8 cellular contexts compared by ENCODE assay signal in the genomic region with DNA sequence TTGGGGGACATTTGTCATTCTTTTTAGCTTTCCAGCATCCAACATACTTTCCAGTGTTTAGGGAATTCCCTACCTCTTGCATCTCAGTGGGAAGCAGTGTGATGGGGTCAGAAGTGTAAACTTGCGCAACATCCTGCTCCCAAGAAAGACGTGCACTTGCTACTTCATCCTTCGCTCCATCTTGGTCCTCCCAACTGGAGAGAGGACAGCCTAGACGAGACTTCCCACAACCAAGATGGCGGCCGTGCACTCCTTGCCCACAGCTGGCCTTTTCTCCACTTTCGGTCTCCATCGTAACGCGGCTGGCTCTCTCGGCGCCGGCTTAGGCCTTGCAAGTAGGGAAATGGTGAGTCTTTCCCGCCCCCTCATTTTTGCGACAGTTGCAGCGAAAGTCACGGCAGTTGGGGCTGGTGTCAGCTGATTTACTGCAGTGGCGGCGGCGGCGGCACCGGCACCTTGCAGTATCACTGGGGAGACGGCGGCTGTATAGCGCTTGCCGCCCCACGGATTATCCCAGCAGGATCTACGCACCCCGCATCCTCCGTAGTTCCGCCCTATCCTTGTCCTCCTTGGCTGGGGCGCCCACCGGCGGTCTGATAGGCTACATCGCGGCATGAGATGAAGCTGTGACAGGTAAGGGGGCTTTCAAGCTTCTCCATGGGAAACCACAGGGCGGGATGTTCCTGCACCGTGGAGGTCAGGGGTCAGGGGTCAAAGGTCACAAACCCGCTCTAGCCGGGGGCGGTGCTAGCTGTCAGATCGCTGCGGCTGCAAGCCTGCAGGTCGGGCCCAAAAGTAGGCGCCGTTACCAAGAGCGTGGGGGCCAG. TPM values are rescaled to one million over a fixed set of nuclear protein-coding genes. Genes with fewer than 3 reads are reported as not detected.
DNase-seq lines count a peak whose midpoint lies in the region; ATAC-seq and TF ChIP-seq lines count a peak whose summit lies in the region.

A gene (plus strand): TSS at position 416 of the 827 bp plus-strand sequence. CDS start 21,157 bp downstream, outside the sequence.

- H3K4me3 ChIP-seq in AG04450 (ENCODE audit: low read depth, low read length), result peak within 1 kb of the TSS; percentile 94
- peak within 1 kb of the TSS; percentile 76 for H3K4me3 ChIP-seq in smooth muscle cell

- H3K27ac ChIP-seq in AG04450 (ENCODE audit: low read depth, low read length), result no peak within 1 kb of the TSS
- H3K27ac ChIP-seq in caudate nucleus (ENCODE audit: low read depth, low read length), result peak within 1 kb of the TSS; percentile 89
- H3K27ac ChIP-seq in smooth muscle cell (ENCODE audit: low read depth), result peak within 1 kb of the TSS; percentile 43

- no peaks in the 10 kb centered on the region; the same call in 1 of the 2 replicates for H3K27me3 Mint-ChIP-seq in WTC11 (ENCODE audit: low read depth)

- POLR2A ChIA-PET in AG04450 (lab: Yijun Ruan, JAX) (interaction anchor here (1.2 kb wide), 1 partner anchor 17 kb away, joined by 5 read pairs; no protein-coding TSS in a partner anchor), WTC11 (lab: Charles Lee) (interaction anchor here (1.2 to 1.7 kb wide), 2 partner anchors 12 to 13 kb away, joined by 5 to 9 read pairs; no protein-coding TSS in a partner anchor)

- H2AFZ ChIP-seq in smooth muscle cell (ENCODE audit: low read depth), result peak within 1 kb of the TSS; percentile 89

- H3K79me2 ChIP-seq in smooth muscle cell (ENCODE audit: low read depth), result peaks cover 34% of the 10 kb centered on the region

- H3K36me3 ChIP-seq in smooth muscle cell (ENCODE audit: low read depth), result no peaks in the 10 kb centered on the region

- no peaks in the 10 kb centered on the region for H3F3A ChIP-seq in smooth muscle cell (ENCODE audit: low read depth)

- H3K4me1 ChIP-seq in smooth muscle cell (ENCODE audit: low read depth), result peaks cover 7% of the 10 kb centered on the region

- peaks cover 12% of the 10 kb centered on the region for H3K4me1 Mint-ChIP-seq in WTC11

- DNase-seq in AG04450 (ENCODE audit: low read depth, low spot score) (peak; percentile 96), NCI-H226 (peak; percentile 96), WTC11 (ENCODE audit: low spot score) (peak; percentile 94), caudate nucleus (lab: John Stamatoyannopoulos, UW) (peak; percentile 70 to 99 (median 96)), iPS-NIHi7 (ENCODE audit: extremely low spot score) (peak; percentile 86), smooth muscle cell (lab: John Stamatoyannopoulos, UW; ENCODE audit: unreplicated experiment) (peak; percentile 77)

- H4K20me1 ChIP-seq in smooth muscle cell (ENCODE audit: low read depth), result no peaks in the 10 kb centered on the region

- ATAC-seq in GM18909 (IDR thresholded peaks at IDR 0.05; ENCODE audit: poor library complexity, unreplicated experiment) (peak; percentile 98), HG03175 (IDR thresholded peaks at IDR 0.05; ENCODE audit: unreplicated experiment) (peak; percentile 98), WTC11 (peak; percentile 98)

- H3K27ac Mint-ChIP-seq in WTC11, result peak within 1 kb of the TSS; percentile 96

- CTCF ChIA-PET in AG04450 (lab: Charles Lee), result interaction anchor here (0.5 to 1.2 kb wide), 2 partner anchors 11 to 1560 kb away, joined by 3 to 5 read pairs; no protein-coding TSS in a partner anchor
- CTCF ChIA-PET in WTC11 (lab: Charles Lee), result interaction anchor here (1.2 kb wide), 1 partner anchor 32 kb away, joined by 3 read pairs; no protein-coding TSS in a partner anchor

- no peaks in the 10 kb centered on the region for H3K36me3 Mint-ChIP-seq in WTC11

- H3K9me3 ChIP-seq in AG04450 (ENCODE audit: control insufficient read depth, insufficient read depth, low read length), result peaks cover 4% of the 10 kb centered on the region; the same call in 1 of the 2 replicates
- H3K9me3 ChIP-seq in smooth muscle cell (replicated peaks; ENCODE audit: low read depth), result no peaks in the 10 kb centered on the region

- H3K27me3 ChIP-seq in AG04450 (ENCODE audit: control insufficient read depth, insufficient read depth, low read length), result no peaks in the 10 kb centered on the region
- H3K27me3 ChIP-seq in smooth muscle cell (ENCODE audit: low read depth), result no peaks in the 10 kb centered on the region

- TF ChIP-seq CTCF in AG04450 (IDR thresholded peaks at IDR 0.05; ENCODE audit: low read depth, low read length) (no peak), WTC11 (IDR thresholded peaks at IDR 0.05) (no peak), smooth muscle cell (IDR thresholded peaks at IDR 0.05; ENCODE audit: borderline replicate concordance, insufficient read depth, poor library complexity, severe bottlenecking) (no peak)

- 2% methylated on average over 47 of the region's 47 CpGs for WGBS in smooth muscle cell (ENCODE audit: low lambda C conversion rate)

- H3K9ac ChIP-seq in smooth muscle cell (ENCODE audit: low read depth), result peak within 1 kb of the TSS; percentile 46

- peak within 1 kb of the TSS; percentile 80 for H3K4me2 ChIP-seq in smooth muscle cell

- peak within 1 kb of the TSS; percentile 80 for H3K4me3 Mint-ChIP-seq in WTC11

- peaks cover 14% of the 10 kb centered on the region for H3K9me3 Mint-ChIP-seq in WTC11

TF ChIP-seq in WTC11, 78 proteins besides CTCF, POLR2A, EP300 and RAD21 (continues in another document):
- TF ChIP-seq GABPB1 (CRISPR knock-in tag; IDR thresholded peaks at IDR 0.05), result peak; percentile 33; the same call in 1 of the 2 replicates
- no peak for TF ChIP-seq PRRX2 (CRISPR knock-in tag; IDR thresholded peaks at IDR 0.05)
- TF ChIP-seq, protein P1, sequence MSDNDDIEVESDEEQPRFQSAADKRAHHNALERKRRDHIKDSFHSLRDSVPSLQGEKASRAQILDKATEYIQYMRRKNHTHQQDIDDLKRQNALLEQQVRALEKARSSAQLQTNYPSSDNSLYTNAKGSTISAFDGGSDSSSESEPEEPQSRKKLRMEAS (CRISPR knock-in tag; IDR thresholded peaks at IDR 0.05), result peak; percentile 50; the same call in 1 of the 2 replicates
- peak; percentile 68; the same call in 1 of the 2 replicates for TF ChIP-seq FOXP1 (CRISPR knock-in tag; IDR thresholded peaks at IDR 0.05; ENCODE audit: borderline replicate concordance)
- TF ChIP-seq TEAD4 (CRISPR knock-in tag; IDR thresholded peaks at IDR 0.05), result 0 out of 2 replicates have a peak, but pooled peaks have one; percentile 28
- TF ChIP-seq, protein P2, sequence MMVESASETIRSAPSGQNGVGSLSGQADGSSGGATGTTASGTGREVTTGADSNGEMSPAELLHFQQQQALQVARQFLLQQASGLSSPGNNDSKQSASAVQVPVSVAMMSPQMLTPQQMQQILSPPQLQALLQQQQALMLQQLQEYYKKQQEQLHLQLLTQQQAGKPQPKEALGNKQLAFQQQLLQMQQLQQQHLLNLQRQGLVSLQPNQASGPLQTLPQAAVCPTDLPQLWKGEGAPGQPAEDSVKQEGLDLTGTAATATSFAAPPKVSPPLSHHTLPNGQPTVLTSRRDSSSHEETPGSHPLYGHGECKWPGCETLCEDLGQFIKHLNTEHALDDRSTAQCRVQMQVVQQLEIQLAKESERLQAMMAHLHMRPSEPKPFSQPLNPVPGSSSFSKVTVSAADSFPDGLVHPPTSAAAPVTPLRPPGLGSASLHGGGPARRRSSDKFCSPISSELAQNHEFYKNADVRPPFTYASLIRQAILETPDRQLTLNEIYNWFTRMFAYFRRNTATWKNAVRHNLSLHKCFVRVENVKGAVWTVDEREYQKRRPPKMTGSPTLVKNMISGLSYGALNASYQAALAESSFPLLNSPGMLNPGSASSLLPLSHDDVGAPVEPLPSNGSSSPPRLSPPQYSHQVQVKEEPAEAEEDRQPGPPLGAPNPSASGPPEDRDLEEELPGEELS (CRISPR knock-in tag; IDR thresholded peaks at IDR 0.05), result 0 out of 2 replicates have a peak, but pooled peaks have one; percentile 23
- TF ChIP-seq, protein P3, sequence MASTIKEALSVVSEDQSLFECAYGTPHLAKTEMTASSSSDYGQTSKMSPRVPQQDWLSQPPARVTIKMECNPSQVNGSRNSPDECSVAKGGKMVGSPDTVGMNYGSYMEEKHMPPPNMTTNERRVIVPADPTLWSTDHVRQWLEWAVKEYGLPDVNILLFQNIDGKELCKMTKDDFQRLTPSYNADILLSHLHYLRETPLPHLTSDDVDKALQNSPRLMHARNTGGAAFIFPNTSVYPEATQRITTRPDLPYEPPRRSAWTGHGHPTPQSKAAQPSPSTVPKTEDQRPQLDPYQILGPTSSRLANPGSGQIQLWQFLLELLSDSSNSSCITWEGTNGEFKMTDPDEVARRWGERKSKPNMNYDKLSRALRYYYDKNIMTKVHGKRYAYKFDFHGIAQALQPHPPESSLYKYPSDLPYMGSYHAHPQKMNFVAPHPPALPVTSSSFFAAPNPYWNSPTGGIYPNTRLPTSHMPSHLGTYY (CRISPR knock-in tag; IDR thresholded peaks at IDR 0.05), result no peak
- peak; percentile 68; the same call in 1 of the 2 replicates for TF ChIP-seq MYBL2 (CRISPR knock-in tag; IDR thresholded peaks at IDR 0.05)
- TF ChIP-seq, protein P4, sequence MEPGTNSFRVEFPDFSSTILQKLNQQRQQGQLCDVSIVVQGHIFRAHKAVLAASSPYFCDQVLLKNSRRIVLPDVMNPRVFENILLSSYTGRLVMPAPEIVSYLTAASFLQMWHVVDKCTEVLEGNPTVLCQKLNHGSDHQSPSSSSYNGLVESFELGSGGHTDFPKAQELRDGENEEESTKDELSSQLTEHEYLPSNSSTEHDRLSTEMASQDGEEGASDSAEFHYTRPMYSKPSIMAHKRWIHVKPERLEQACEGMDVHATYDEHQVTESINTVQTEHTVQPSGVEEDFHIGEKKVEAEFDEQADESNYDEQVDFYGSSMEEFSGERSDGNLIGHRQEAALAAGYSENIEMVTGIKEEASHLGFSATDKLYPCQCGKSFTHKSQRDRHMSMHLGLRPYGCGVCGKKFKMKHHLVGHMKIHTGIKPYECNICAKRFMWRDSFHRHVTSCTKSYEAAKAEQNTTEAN (CRISPR knock-in tag; IDR thresholded peaks at IDR 0.05), result 0 out of 2 replicates have a peak, but pooled peaks have one; percentile 62
- TF ChIP-seq ZNF396 (CRISPR knock-in tag; IDR thresholded peaks at IDR 0.05; ENCODE audit: borderline replicate concordance), result no peak; the same call in 1 of the 2 replicates
- TF ChIP-seq, protein P5, sequence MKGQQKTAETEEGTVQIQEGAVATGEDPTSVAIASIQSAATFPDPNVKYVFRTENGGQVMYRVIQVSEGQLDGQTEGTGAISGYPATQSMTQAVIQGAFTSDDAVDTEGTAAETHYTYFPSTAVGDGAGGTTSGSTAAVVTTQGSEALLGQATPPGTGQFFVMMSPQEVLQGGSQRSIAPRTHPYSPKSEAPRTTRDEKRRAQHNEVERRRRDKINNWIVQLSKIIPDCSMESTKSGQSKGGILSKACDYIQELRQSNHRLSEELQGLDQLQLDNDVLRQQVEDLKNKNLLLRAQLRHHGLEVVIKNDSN (CRISPR knock-in tag; IDR thresholded peaks at IDR 0.05), result peak; percentile 86
- TF ChIP-seq ZBTB21 (CRISPR knock-in tag; IDR thresholded peaks at IDR 0.05; ENCODE audit: borderline replicate concordance), result peak; percentile 44; the same call in 1 of the 2 replicates
- peak; percentile 93 for TF ChIP-seq NR2C2 (CRISPR knock-in tag; IDR thresholded peaks at IDR 0.05)
- peak; percentile 84 for TF ChIP-seq FOXK1 (CRISPR knock-in tag; IDR thresholded peaks at IDR 0.05)

RNA-seq across cellular contexts. Expression of the gene that starts here (rescaled TPM):
- polyA plus RNA-seq in AG04450 (2011; rRNA removed) (8.1 and 9.8 TPM in 2 replicates), smooth muscle cell (5.3 and 8.1 TPM in 2 replicates)
- polyA minus RNA-seq in AG04450 (2011; rRNA and poly(A)+ RNA removed), result 48.8 and 52.4 TPM in 2 replicates
- total RNA-seq in WTC11 (2021) (10.1 to 12.2 TPM (median 11.7 TPM) in 3 replicates), smooth muscle cell (9.2 and 11.7 TPM in 2 replicates)
